8 cellular contexts compared by ENCODE assay signal in genomic region chr1:20633190-20634064, GRCh38. TPM values are rescaled to one million over a fixed set of nuclear protein-coding genes. Genes with fewer than 3 reads are reported as not detected.
DNase-seq lines count a peak whose midpoint lies in the region; ATAC-seq and TF ChIP-seq lines count a peak whose summit lies in the region.

Gene PINK1, plus strand, starts transcription at chr1:20633458. Its CDS starts 91 bp downstream, at chr1:20633549.

- peak; percentile 68 for ATAC-seq in GM19395 (IDR thresholded peaks at IDR 0.05; ENCODE audit: unreplicated experiment)
- peak; percentile 88 for ATAC-seq in naive thymus-derived CD8-positive, alpha-beta T cell
- ATAC-seq in stimulated activated naive B cell treated with anti-CD40 and anti-IgM and Interleukin-4, amounts not matched to agents 10 μg/mL and 1 μg/mL and 100 μg/mL, for 72 hours (replicated peaks) = peak; percentile 92

- no peaks in the 10 kb centered on the region for H3K27me3 Mint-ChIP-seq in naive thymus-derived CD8-positive, alpha-beta T cell
- H3K27me3 Mint-ChIP-seq in stimulated activated naive B cell treated with anti-CD40 and anti-IgM and Interleukin-4, amounts not matched to agents 10 μg/mL and 1 μg/mL and 100 μg/mL, for 72 hours = no peaks in the 10 kb centered on the region

- H3K4me1 ChIP-seq in BE2C = no peaks in the 10 kb centered on the region

- peak within 1 kb of the TSS in 9 of 10 donors; percentile 83 to 96 (median 95) for H3K27ac Mint-ChIP-seq in naive thymus-derived CD8-positive, alpha-beta T cell
- peak within 1 kb of the TSS; percentile 76 for H3K27ac Mint-ChIP-seq in stimulated activated naive B cell treated with anti-CD40 and anti-IgM and Interleukin-4, amounts not matched to agents 10 μg/mL and 1 μg/mL and 100 μg/mL, for 72 hours

- peaks cover 0 to 13% (median 2%) of the 10 kb centered on the region in 3 donors for H3K36me3 Mint-ChIP-seq in naive thymus-derived CD8-positive, alpha-beta T cell
- peaks cover 2 to 3% of the 10 kb centered on the region in 2 donors for H3K36me3 Mint-ChIP-seq in stimulated activated naive B cell treated with anti-CD40 and anti-IgM and Interleukin-4, amounts not matched to agents 10 μg/mL and 1 μg/mL and 100 μg/mL, for 72 hours

- H3K9me3 ChIP-seq in BE2C = no peaks in the 10 kb centered on the region

- no peaks in the 10 kb centered on the region for H3K36me3 ChIP-seq in BE2C

- H3K4me3 ChIP-seq in BE2C (ENCODE audit: low read depth, low read length) = peak within 1 kb of the TSS; percentile 67

- TF ChIP-seq CTCF in BE2C (IDR thresholded peaks at IDR 0.05; ENCODE audit: low read depth, low read length) = peak; percentile 74

- POLR2A ChIA-PET in naive thymus-derived CD8-positive, alpha-beta T cell (lab: Charles Lee) = interaction anchor here (0.6 to 3.4 kb wide), 12 partner anchors 10 to 1819 kb away, joined by 3 to 49 read pairs (median 4); partner anchors contain the start of genes CAMK2N1, DDOST, HP1BP3 and MUL1

- peak within 1 kb of the TSS; percentile 89 to 97 (median 95) for H3K4me3 Mint-ChIP-seq in naive thymus-derived CD8-positive, alpha-beta T cell
- H3K4me3 Mint-ChIP-seq in stimulated activated naive B cell treated with anti-CD40 and anti-IgM and Interleukin-4, amounts not matched to agents 10 μg/mL and 1 μg/mL and 100 μg/mL, for 72 hours = peak within 1 kb of the TSS; percentile 83

- peaks cover 0 to 5% (median 0%) of the 10 kb centered on the region in 9 donors for H3K9me3 Mint-ChIP-seq in naive thymus-derived CD8-positive, alpha-beta T cell
- H3K9me3 Mint-ChIP-seq in stimulated activated naive B cell treated with anti-CD40 and anti-IgM and Interleukin-4, amounts not matched to agents 10 μg/mL and 1 μg/mL and 100 μg/mL, for 72 hours = peaks cover 3 to 4% of the 10 kb centered on the region in 2 donors

- H3K27me3 ChIP-seq in BE2C = no peaks in the 10 kb centered on the region

- DNase-seq in BE2C (peak; percentile 70), KG1 (lab: John Stamatoyannopoulos, UW) (peak; percentile 79), RKO (ENCODE audit: low spot score) (peak; percentile 75), fibroblast of peridontal ligament (ENCODE audit: extremely low read depth) (peak; percentile 56)
- peak; percentile 80 for DNase-seq in activated T-helper 9 cell treated with anti-CD3 and anti-CD28 coated beads, Interleukin-2, amount 50 U/mL, for 16 hours (ENCODE audit: low read depth)
- peak; percentile 83 to 98 (median 87) for DNase-seq in naive thymus-derived CD8-positive, alpha-beta T cell
- peak; percentile 80 for DNase-seq in stimulated activated naive B cell treated with anti-CD40 and anti-IgM and Interleukin-4, amounts not matched to agents 10 μg/mL and 1 μg/mL and 100 μg/mL, for 72 hours

- H3K4me1 Mint-ChIP-seq in naive thymus-derived CD8-positive, alpha-beta T cell = peaks cover 8 to 24% (median 13%) of the 10 kb centered on the region in 4 donors
- peaks cover 7 to 10% of the 10 kb centered on the region in 2 donors for H3K4me1 Mint-ChIP-seq in stimulated activated naive B cell treated with anti-CD40 and anti-IgM and Interleukin-4, amounts not matched to agents 10 μg/mL and 1 μg/mL and 100 μg/mL, for 72 hours

RNA-seq across cellular contexts. Expression of gene PINK1, which starts in this region (rescaled TPM):
- 10.0 TPM for polyA plus RNA-seq in BE2C (2012; ENCODE audit: insufficient read depth, insufficient read length, low read depth)
- 10 to 100 TPM; 29.8 to 31.9 TPM for total RNA-seq in naive thymus-derived CD8-positive, alpha-beta T cell
- 10 to 100 TPM; 18.4 to 26.3 (median 19.5) TPM for polyA plus RNA-seq in naive thymus-derived CD8-positive, alpha-beta T cell

Comparison
In these comparisons a context has a peak if more than half of its experiments do, and no peak if none do; other contexts are left out.
1. Peak in every context shown above with its lines: DNase-seq, ATAC-seq and H3K4me3 ChIP-seq.